ENCODE assay signal across 9 cellular contexts in the genomic region with DNA sequence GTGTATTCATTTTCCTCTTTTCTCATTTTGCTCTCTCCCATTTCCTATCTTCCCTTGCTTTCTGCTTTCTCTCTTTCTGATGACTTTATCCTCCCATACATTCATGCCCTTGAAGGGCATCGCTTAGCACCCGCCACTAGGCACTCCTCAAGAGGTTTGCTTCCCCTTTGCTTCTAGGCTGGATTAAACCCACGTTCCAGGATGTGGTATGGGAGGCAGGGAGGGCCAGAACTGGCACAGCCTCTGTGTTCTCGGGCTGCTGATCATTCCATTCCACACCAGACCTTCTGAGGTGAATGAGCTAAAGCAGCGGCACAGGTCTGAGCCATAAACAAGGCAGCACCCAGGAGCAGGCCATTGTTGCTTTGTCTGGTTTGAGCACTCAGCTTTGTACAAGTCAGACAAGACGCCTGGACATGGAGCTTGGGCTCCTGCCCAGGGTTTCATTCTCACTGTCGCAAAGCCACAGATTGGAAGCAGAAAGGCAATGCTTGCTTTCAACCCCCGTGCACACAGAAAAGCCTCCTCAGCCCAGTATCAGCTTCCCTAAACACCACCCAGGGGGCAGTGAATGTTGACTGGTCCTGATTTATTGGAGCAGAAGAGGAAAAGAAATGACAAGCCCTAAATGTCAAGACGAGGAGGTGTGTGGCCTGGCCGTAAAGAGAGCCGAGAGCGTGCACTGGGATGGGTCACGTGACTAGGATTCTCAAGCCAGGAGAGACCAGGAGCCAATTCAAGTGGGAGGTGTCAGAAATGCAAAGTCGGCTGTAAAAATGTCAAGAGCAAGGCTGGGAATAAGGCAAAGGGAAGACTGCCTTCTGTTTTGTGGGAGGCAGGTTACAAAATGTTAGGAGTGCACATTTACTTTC.
DNase-seq lines count a peak whose midpoint lies in the region; ATAC-seq and TF ChIP-seq lines count a peak whose summit lies in the region.
"Had no signal": no experiment of that assay in that cellular context is flagged by ENCODE, and none has a peak within 500 bp of the region (broad histone marks: within the 10 kb centered on the region; RNA-seq: fewer than 3 reads in every experiment).

No MANE protein-coding gene starts in this region.

- TF ChIP-seq CTCF in cardiac muscle cell (IDR thresholded peaks at IDR 0.05; ENCODE audit: low read depth, low read length) = no peak
- TF ChIP-seq CTCF in parathyroid adenoma (IDR thresholded peaks at IDR 0.05) = no peak

- peak overlapping the region; percentile 61 for H2AFZ ChIP-seq in parathyroid adenoma

- H3K36me3 ChIP-seq in cardiac muscle cell = no peaks in the 10 kb centered on the region
- H3K36me3 ChIP-seq in parathyroid adenoma (ENCODE audit: control insufficient read depth, insufficient read depth, low read length) = no peaks in the 10 kb centered on the region

- H3K27me3 Mint-ChIP-seq in activated T-cell treated with anti-CD3 and anti-CD28 coated beads, Interleukin-2, amount 50 U/mL, for 24 hours = no peaks in the 10 kb centered on the region

- H3K4me3 Mint-ChIP-seq in activated T-cell treated with anti-CD3 and anti-CD28 coated beads, Interleukin-2, amount 50 U/mL, for 24 hours = no peak overlapping the region

- H3K9me3 ChIP-seq in cardiac muscle cell (ENCODE audit: low read depth) = no peaks in the 10 kb centered on the region
- H3K9me3 ChIP-seq in parathyroid adenoma (ENCODE audit: control insufficient read depth, low read length) = no peaks in the 10 kb centered on the region

- H3K4me1 Mint-ChIP-seq in activated T-cell treated with anti-CD3 and anti-CD28 coated beads, Interleukin-2, amount 50 U/mL, for 24 hours (ENCODE audit: low read depth) = no peaks in the 10 kb centered on the region

- H3K27ac ChIP-seq in cardiac muscle cell (peak overlapping the region; percentile 86), parathyroid adenoma (no peak overlapping the region)

- no peaks in the 10 kb centered on the region for H3K9me3 Mint-ChIP-seq in activated T-cell treated with anti-CD3 and anti-CD28 coated beads, Interleukin-2, amount 50 U/mL, for 24 hours

- no peaks in the 10 kb centered on the region for H3K36me3 Mint-ChIP-seq in activated T-cell treated with anti-CD3 and anti-CD28 coated beads, Interleukin-2, amount 50 U/mL, for 24 hours (ENCODE audit: low read depth)

- no peaks in the 10 kb centered on the region for H3K79me2 ChIP-seq in parathyroid adenoma

- H3K4me1 ChIP-seq in cardiac muscle cell (ENCODE audit: low read depth) (peaks cover 28% of the 10 kb centered on the region), parathyroid adenoma (no peaks in the 10 kb centered on the region)

- ATAC-seq in GM21447 (IDR thresholded peaks at IDR 0.05; ENCODE audit: unreplicated experiment) = no peak
- no peak for ATAC-seq in HG03460 (IDR thresholded peaks at IDR 0.05; ENCODE audit: unreplicated experiment)

- H3K4me3 ChIP-seq in cardiac muscle cell (no peak overlapping the region), parathyroid adenoma (ENCODE audit: low read depth, low read length) (no peak overlapping the region)

- H3K4me2 ChIP-seq in parathyroid adenoma (ENCODE audit: low read length) = no peak overlapping the region

- peak; percentile 72 for DNase-seq in Ammon's horn (ENCODE audit: low spot score)
- peak; percentile 31 for DNase-seq in UCSD-AML1 (lab: John Stamatoyannopoulos, UW; ENCODE audit: unreplicated experiment)
- DNase-seq in cardiac muscle cell (ENCODE audit: low read depth in 1 of 2, low spot score in 1 of 2) = peak; percentile 80 to 87
- DNase-seq in activated T-cell treated with anti-CD3 and anti-CD28 coated beads, Interleukin-2, amount 50 U/mL, for 24 hours = no peak
- DNase-seq in HK-2 (ENCODE audit: unreplicated experiment) = no peak
- DNase-seq: NCI-H82 had no signal

- no peak overlapping the region for H3K9ac ChIP-seq in parathyroid adenoma

- H3K27me3 ChIP-seq in cardiac muscle cell (no peaks in the 10 kb centered on the region), parathyroid adenoma (ENCODE audit: control insufficient read depth, insufficient read depth, low read length) (no peaks in the 10 kb centered on the region)

- H3K27ac Mint-ChIP-seq in activated T-cell treated with anti-CD3 and anti-CD28 coated beads, Interleukin-2, amount 50 U/mL, for 24 hours = no peak overlapping the region

Comparison
In these comparisons a context has a peak if more than half of its experiments do, and no peak if none do; other contexts are left out.
1. DNase-seq: peak in Ammon's horn (single experiment), UCSD-AML1 (single experiment) and cardiac muscle cell (2 of 2); none in activated T-cell treated with anti-CD3 and anti-CD28 coated beads, Interleukin-2, amount 50 U/mL, for 24 hours (single experiment) and HK-2 (single experiment).